Comparison of ENCODE assay signal across 25 cellular contexts in the genomic region with DNA sequence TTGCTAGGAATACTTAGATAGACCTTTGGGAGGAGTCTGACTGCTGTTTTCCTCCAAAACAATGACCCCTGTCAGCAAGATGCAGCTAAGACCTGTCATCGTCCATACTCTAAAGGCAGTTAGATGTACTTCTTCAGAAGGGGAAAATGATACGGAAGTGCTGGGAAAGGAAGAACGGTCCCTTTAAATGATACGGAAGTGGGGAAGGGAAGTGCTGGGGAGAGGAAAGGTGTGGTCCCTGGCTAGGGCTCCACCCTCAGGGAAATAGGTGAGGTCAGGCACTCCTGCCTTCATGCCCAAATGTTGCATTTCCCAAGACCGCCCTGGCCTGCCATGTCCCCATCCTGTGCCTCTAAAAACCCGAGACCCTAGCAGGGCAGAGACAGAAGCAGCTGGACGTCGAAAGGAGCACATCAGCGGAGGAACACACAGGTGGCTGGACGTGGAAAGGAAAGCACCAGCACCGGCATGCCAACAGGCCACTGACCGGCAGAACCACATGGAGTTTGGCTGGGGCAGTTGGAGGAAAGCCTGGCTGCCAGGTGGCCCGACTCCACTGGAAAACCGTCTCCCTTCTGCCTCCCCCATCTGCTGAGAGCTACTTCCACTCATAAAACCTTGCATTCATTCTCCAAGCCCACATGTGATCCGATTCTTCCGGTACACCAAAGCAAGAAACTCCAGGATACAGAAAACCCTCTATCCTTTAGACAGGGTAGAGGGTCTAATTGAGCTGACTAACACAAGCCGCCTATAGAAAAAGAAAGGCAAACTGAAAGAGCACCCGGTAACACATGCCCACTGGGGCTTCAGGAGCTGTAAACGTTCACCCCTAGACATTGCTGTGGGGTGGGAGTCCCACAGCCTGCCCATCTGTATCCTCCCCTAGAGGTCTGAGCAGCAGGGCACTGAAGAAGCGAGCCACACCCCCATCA.
"Had no signal": no experiment of that assay in that cellular context is flagged by ENCODE, and none has a peak within 500 bp of the region (broad histone marks: within the 10 kb centered on the region; RNA-seq: fewer than 3 reads in every experiment).

No MANE protein-coding gene starts in this region.

- ATAC-seq: activated T-cell treated with anti-CD3 and anti-CD28 coated beads, Interleukin-2, amount 50 U/mL, for 72 hours; Panc1; T-cell had no signal

- H3K9me3 ChIP-seq: MG63, SJSA1 had no signal

- H3K27me3 ChIP-seq: brain microvascular endothelial cell, cardiac muscle cell had no signal

- H3K4me3 ChIP-seq: cardiac muscle cell, coronary artery, MG63, SJSA1 had no signal

- H3K4me1 ChIP-seq: SJSA1 had no signal

- H3K27ac ChIP-seq: brain microvascular endothelial cell, cardiac muscle cell, coronary artery, RWPE1, SJSA1, VCaP had no signal

- DNase-seq: activated CD4-positive, alpha-beta memory T cell treated with anti-CD3 and anti-CD28 coated beads for 36 hours; activated CD4-positive, alpha-beta T cell treated with anti-CD3 and anti-CD28 coated beads, Interleukin-2, amount 10 ng/mL, durations not matched to agents 7 days and 5 days; activated CD4-positive, CD25-positive, alpha-beta regulatory T cell; activated CD8-positive, alpha-beta memory T cell treated with anti-CD3 and anti-CD28 coated beads for 24 hours; activated gamma-delta T cell treated with Interleukin-2 at 50 U/mL for 16 hours; activated naive CD4-positive, alpha-beta T cell treated with anti-CD3 and anti-CD28 coated beads, Interleukin-2, amount 10 ng/mL, durations not matched to agents 7 days and 5 days; activated naive CD8-positive, alpha-beta T cell treated with anti-CD3 and anti-CD28 coated beads for 36 hours; activated T-cell treated with anti-CD3 and anti-CD28 coated beads, Interleukin-2, amount 50 U/mL, for 72 hours; brain microvascular endothelial cell; MG63; NCI-H1105; NCI-H1436; NCI-H187; NCI-H2081; NCI-H510A treated with DMSO at 0.1 percent for 48 hours; NCI-H774; OCI-M1; Right ventricle myocardium superior; T-cell had no signal

- H3K36me3 ChIP-seq: brain microvascular endothelial cell, cardiac muscle cell, MG63, SJSA1 had no signal
